In genomic region chr6:138028893-138029292, GRCh38 we compare ENCODE assay signal across 30 cellular contexts.
DNase-seq lines count a peak whose midpoint lies in the region; ATAC-seq and TF ChIP-seq lines count a peak whose summit lies in the region.
"Had no signal": no experiment of that assay in that cellular context is flagged by ENCODE, and none has a peak within 500 bp of the region (broad histone marks: within the 10 kb centered on the region; RNA-seq: fewer than 3 reads in every experiment).

No MANE protein-coding gene starts in this region.

- TF ChIP-seq CTCF in PC-9 (conservative IDR thresholded peaks at IDR 0.05): no peak

- H3K4me3 ChIP-seq in PC-9: no peak overlapping the region
- H3K4me3 ChIP-seq: neural progenitor cell, pancreas, Peyer's patch had no signal

- no peaks in the 10 kb centered on the region for H3K79me2 ChIP-seq in PC-9 (ENCODE audit: low read depth)

- no peaks in the 10 kb centered on the region for H3K9me3 Mint-ChIP-seq in natural killer cell treated with Interleukin-12 subunit alpha and Interleukin-12 subunit beta and Interleukin-15 and Interleukin-18, amount 100 ng/mL, for 72 hours
- H3K9me3 Mint-ChIP-seq: activated CD8-positive, alpha-beta T cell treated with anti-CD3 and anti-CD28 coated beads for 36 hours; activated T-helper 1 cell treated with anti-CD3 and anti-CD28 coated beads, Interleukin-12 subunit alpha, Interleukin-12 subunit beta, Interleukin-2, Interleukin-4 antibody, amounts not matched to agents 30 ng/mL and 10 ng/mL and 1 ng/mL, durations not matched to agents 14 hours and 24 hours and 36 hours; memory B cell; neural progenitor cell had no signal

- H3K9me3 ChIP-seq in PC-9 (ENCODE audit: insufficient read depth, low read depth): no peaks in the 10 kb centered on the region
- H3K9me3 ChIP-seq: pancreas, Peyer's patch had no signal

- no peak overlapping the region for H3K27ac ChIP-seq in PC-9
- H3K27ac ChIP-seq: HL-60, KMS-11, neural progenitor cell, pancreas, Peyer's patch had no signal

- H3K36me3 ChIP-seq in PC-9 (ENCODE audit: low read depth): no peaks in the 10 kb centered on the region
- H3K36me3 ChIP-seq: neural progenitor cell, pancreas, Peyer's patch had no signal

- POLR2A ChIA-PET in PC-9 (lab: Charles Lee; ENCODE audit: unreplicated experiment): no interaction called here

- H3K9me2 ChIP-seq in PC-9 (ENCODE audit: insufficient read depth): no peaks in the 10 kb centered on the region

- no peak overlapping the region for H3K27ac Mint-ChIP-seq in natural killer cell treated with Interleukin-12 subunit alpha and Interleukin-12 subunit beta and Interleukin-15 and Interleukin-18, amount 100 ng/mL, for 72 hours
- H3K27ac Mint-ChIP-seq: activated CD8-positive, alpha-beta T cell treated with anti-CD3 and anti-CD28 coated beads for 36 hours; activated T-helper 1 cell treated with anti-CD3 and anti-CD28 coated beads, Interleukin-12 subunit alpha, Interleukin-12 subunit beta, Interleukin-2, Interleukin-4 antibody, amounts not matched to agents 30 ng/mL and 10 ng/mL and 1 ng/mL, durations not matched to agents 14 hours and 24 hours and 36 hours; memory B cell; neural progenitor cell had no signal

- no peaks in the 10 kb centered on the region for H3K27me3 ChIP-seq in PC-9 (ENCODE audit: insufficient read depth, low read depth)
- H3K27me3 ChIP-seq: neural progenitor cell, pancreas, Peyer's patch had no signal

- no peaks in the 10 kb centered on the region for H4K20me1 ChIP-seq in PC-9 (ENCODE audit: insufficient read depth)

- H3K36me3 Mint-ChIP-seq in natural killer cell treated with Interleukin-12 subunit alpha and Interleukin-12 subunit beta and Interleukin-15 and Interleukin-18, amount 100 ng/mL, for 72 hours: no peaks in the 10 kb centered on the region
- H3K36me3 Mint-ChIP-seq: memory B cell, neural progenitor cell had no signal

- H3K4me3 Mint-ChIP-seq in natural killer cell treated with Interleukin-12 subunit alpha and Interleukin-12 subunit beta and Interleukin-15 and Interleukin-18, amount 100 ng/mL, for 72 hours: no peak overlapping the region
- H3K4me3 Mint-ChIP-seq: activated CD8-positive, alpha-beta T cell treated with anti-CD3 and anti-CD28 coated beads for 36 hours; activated T-helper 1 cell treated with anti-CD3 and anti-CD28 coated beads, Interleukin-12 subunit alpha, Interleukin-12 subunit beta, Interleukin-2, Interleukin-4 antibody, amounts not matched to agents 30 ng/mL and 10 ng/mL and 1 ng/mL, durations not matched to agents 14 hours and 24 hours and 36 hours; memory B cell; neural progenitor cell had no signal

- intact Hi-C loops in PC-9 (cut with micrococcal nuclease; ENCODE audit: unreplicated experiment): loop anchor here (2.0 kb wide), 2 partner anchors 22 to 58 kb away; no protein-coding TSS in a partner anchor

- no peaks in the 10 kb centered on the region for H3F3A ChIP-seq in PC-9 (ENCODE audit: insufficient read depth, low read depth)

- peaks cover 13% of the 10 kb centered on the region for H3K4me1 ChIP-seq in PC-9 (replicated peaks; ENCODE audit: insufficient read depth)
- H3K4me1 ChIP-seq: neural progenitor cell, Peyer's patch had no signal

- H2AFZ ChIP-seq in PC-9: no peak overlapping the region
- H2AFZ ChIP-seq: neural progenitor cell had no signal

- peaks cover 13 to 25% of the 10 kb centered on the region in 2 donors for H3K27me3 Mint-ChIP-seq in natural killer cell treated with Interleukin-12 subunit alpha and Interleukin-12 subunit beta and Interleukin-15 and Interleukin-18, amount 100 ng/mL, for 72 hours

- peaks cover 0 to 2% of the 10 kb centered on the region in 2 donors for H3K4me1 Mint-ChIP-seq in natural killer cell treated with Interleukin-12 subunit alpha and Interleukin-12 subunit beta and Interleukin-15 and Interleukin-18, amount 100 ng/mL, for 72 hours (ENCODE audit: low read depth in 2 of 2)
- H3K4me1 Mint-ChIP-seq: neural progenitor cell had no signal

- H3K4me2 ChIP-seq in PC-9: peak overlapping the region; percentile 20; the same call in 1 of the 2 replicates
- H3K4me2 ChIP-seq: KMS-11, neural progenitor cell had no signal

- CTCF ChIA-PET in PC-9 (lab: Charles Lee): no interaction called here

- DNase-seq in NCI-H1436 (lab: John Stamatoyannopoulos, UW) (peak; percentile 34), NCI-H1436 treated with DMSO at 0.1 percent for 48 hours (lab: John Stamatoyannopoulos, UW) (no peak), PC-9 (peak; percentile 83), ureter (ENCODE audit: low spot score) (peak; percentile 53), NCI-H1694 (lab: John Stamatoyannopoulos, UW) (no peak)
- no peak for DNase-seq in natural killer cell treated with Interleukin-12 subunit alpha and Interleukin-12 subunit beta and Interleukin-15 and Interleukin-18, amount 100 ng/mL, for 72 hours (ENCODE audit: low spot score)
- DNase-seq: 8988T; activated CD8-positive, alpha-beta memory T cell treated with anti-CD3 and anti-CD28 coated beads, Interleukin-2, amount 50 U/mL, for 48 hours; activated CD8-positive, alpha-beta T cell treated with anti-CD3 and anti-CD28 coated beads for 36 hours; activated naive CD4-positive, alpha-beta T cell treated with Interleukin-2 at 50 U/mL for 16 hours; C1 segment of cervical spinal cord; COR-L47; DND-41; GF-D8; hippocampal formation; NCI-H146; NCI-H526; pancreas; Peyer's patch; retina; small intestine; stimulated activated naive CD4-positive, alpha-beta T cell treated with Interleukin-2 at 50 U/mL for 16 hours; T-helper 9 cell had no signal

- ATAC-seq in esophagus mucosa (peak; percentile 91), GM21825 (IDR thresholded peaks at IDR 0.05; ENCODE audit: unreplicated experiment) (no peak)
- ATAC-seq in natural killer cell treated with Interleukin-12 subunit alpha and Interleukin-12 subunit beta and Interleukin-15 and Interleukin-18, amount 100 ng/mL, for 72 hours: no peak
- ATAC-seq: activated CD8-positive, alpha-beta T cell treated with anti-CD3 and anti-CD28 coated beads for 36 hours had no signal

- no TSS peak for BruUV-seq in PC-9 (replicated peaks; lab: Mats Ljungman, UMichigan)

Comparison
In these comparisons a context has a peak if more than half of its experiments do, and no peak if none do; other contexts are left out.
1. DNase-seq: peak in NCI-H1436 (single experiment), PC-9 (2 of 2) and ureter (single experiment); none in NCI-H1436 treated with DMSO at 0.1 percent for 48 hours (single experiment), natural killer cell treated with Interleukin-12 subunit alpha and Interleukin-12 subunit beta and Interleukin-15 and Interleukin-18, amount 100 ng/mL, for 72 hours (single experiment) and NCI-H1694 (single experiment).